Comparison of ENCODE assay signal across 12 cellular contexts in the genomic region with DNA sequence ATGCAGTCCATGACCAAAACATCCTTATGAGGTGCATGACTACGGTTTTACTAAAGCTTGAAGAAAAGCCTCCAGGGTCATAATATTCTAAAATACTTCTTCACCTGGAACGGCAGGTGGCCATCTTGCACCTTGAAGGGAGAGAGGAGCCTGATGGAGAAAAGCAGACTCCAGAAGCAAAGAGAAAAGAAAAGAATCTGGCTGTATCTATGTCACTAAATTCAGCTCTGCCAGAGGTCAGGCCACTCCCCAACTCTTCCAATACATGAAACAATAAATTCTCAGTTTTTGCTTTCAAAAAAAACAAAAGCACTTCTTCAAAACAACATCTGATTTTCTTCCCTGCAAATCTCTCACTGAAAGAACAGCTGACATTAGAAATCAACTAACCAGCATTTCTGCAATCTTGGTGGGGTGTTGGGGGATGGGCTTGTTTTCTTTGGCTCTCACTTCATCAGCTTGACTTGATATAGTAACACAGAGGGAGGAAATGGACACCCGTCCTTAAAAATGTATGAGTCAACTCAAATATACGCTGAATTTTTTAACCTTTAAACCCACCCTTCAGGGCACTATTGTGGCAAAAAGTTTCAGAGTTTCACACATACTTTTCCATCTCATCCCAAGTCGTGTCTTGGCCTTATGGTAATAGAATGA. TPM values are rescaled to one million over a fixed set of nuclear protein-coding genes. Genes with fewer than 3 reads are reported as not detected.
DNase-seq lines count a peak whose midpoint lies in the region; ATAC-seq, FAIRE-seq and TF ChIP-seq lines count a peak whose summit lies in the region.
"Had no signal": no experiment of that assay in that cellular context is flagged by ENCODE, and none has a peak within 500 bp of the region (broad histone marks: within the 10 kb centered on the region; RNA-seq: fewer than 3 reads in every experiment).

No MANE protein-coding gene starts in this region.

- H3K27me3 ChIP-seq in skeletal muscle satellite cell (ENCODE audit: control insufficient read depth, insufficient read depth, low read length): no peaks in the 10 kb centered on the region
- H3K27me3 ChIP-seq: neutrophil had no signal

- FAIRE-seq in H54 (lab: Jason Lieb, UNC): peak; percentile 96

- peaks cover 6% of the 10 kb centered on the region for H3K4me1 Mint-ChIP-seq in activated T-helper 17 cell treated with anti-CD3 and anti-CD28 coated beads, Interleukin-2, amount 50 U/mL, for 72 hours

- H3K4me3 ChIP-seq in skeletal muscle satellite cell (ENCODE audit: low read length) (peak overlapping the region; percentile 38), lower leg skin (ENCODE audit: low read depth, poor library complexity, severe bottlenecking) (no peak overlapping the region)

- H3K9ac ChIP-seq in skeletal muscle satellite cell (ENCODE audit: low read depth, low read length): peak overlapping the region; percentile 59

- peaks cover 10% of the 10 kb centered on the region for H3K36me3 Mint-ChIP-seq in activated T-helper 17 cell treated with anti-CD3 and anti-CD28 coated beads, Interleukin-2, amount 50 U/mL, for 72 hours (ENCODE audit: low read depth)

- no peak overlapping the region for H3K4me3 Mint-ChIP-seq in activated T-helper 17 cell treated with anti-CD3 and anti-CD28 coated beads, Interleukin-2, amount 50 U/mL, for 72 hours
- H3K4me3 Mint-ChIP-seq: activated CD4-positive, alpha-beta memory T cell treated with anti-CD3 and anti-CD28 coated beads, Interleukin-2, amount 10 ng/mL, durations not matched to agents 7 days and 5 days had no signal

- H3K9me3 Mint-ChIP-seq in activated T-helper 17 cell treated with anti-CD3 and anti-CD28 coated beads, Interleukin-2, amount 50 U/mL, for 72 hours: no peaks in the 10 kb centered on the region
- H3K9me3 Mint-ChIP-seq: activated CD4-positive, alpha-beta memory T cell treated with anti-CD3 and anti-CD28 coated beads, Interleukin-2, amount 10 ng/mL, durations not matched to agents 7 days and 5 days had no signal

- TF ChIP-seq CTCF in lower leg skin (IDR thresholded peaks at IDR 0.05): no peak

- H3K9me3 ChIP-seq in skeletal muscle satellite cell (replicated peaks; ENCODE audit: low read length): no peaks in the 10 kb centered on the region
- H3K9me3 ChIP-seq: neutrophil had no signal

- no peak for TF ChIP-seq POLR2A in H54 (IDR thresholded peaks at IDR 0.05; ENCODE audit: low read depth, low read length)
- no peak for TF ChIP-seq POLR2A in lower leg skin (IDR thresholded peaks at IDR 0.05)

- H3K27ac Mint-ChIP-seq in activated T-helper 17 cell treated with anti-CD3 and anti-CD28 coated beads, Interleukin-2, amount 50 U/mL, for 72 hours: no peak overlapping the region
- H3K27ac Mint-ChIP-seq: activated CD4-positive, alpha-beta memory T cell treated with anti-CD3 and anti-CD28 coated beads, Interleukin-2, amount 10 ng/mL, durations not matched to agents 7 days and 5 days had no signal

- peak; percentile 60 for ATAC-seq in SK-N-SH treated with all-trans-retinoic acid at 6 μM for 48 hours
- ATAC-seq in activated T-helper 17 cell treated with anti-CD3 and anti-CD28 coated beads, Interleukin-2, amount 50 U/mL, for 72 hours (replicated peaks): no peak

- H3K27me3 Mint-ChIP-seq in activated T-helper 17 cell treated with anti-CD3 and anti-CD28 coated beads, Interleukin-2, amount 50 U/mL, for 72 hours: no peaks in the 10 kb centered on the region
- H3K27me3 Mint-ChIP-seq: activated CD4-positive, alpha-beta memory T cell treated with anti-CD3 and anti-CD28 coated beads, Interleukin-2, amount 10 ng/mL, durations not matched to agents 7 days and 5 days had no signal

- WGBS in lower leg skin, 2 donors: 20 to 43% methylated on average over 5 of the region's 5 CpGs

- peaks cover 3% of the 10 kb centered on the region for H3K36me3 ChIP-seq in skeletal muscle satellite cell (ENCODE audit: insufficient read depth, low read length)
- H3K36me3 ChIP-seq: neutrophil had no signal

- DNase-seq in H54 (ENCODE audit: insufficient read length, low spot score) (peak; percentile 39), glomerular endothelial cell (ENCODE audit: extremely low read depth, low read depth, low spot score) (peak; percentile 68), lower leg skin (ENCODE audit: low spot score in 2 of 2) (no peak), NCI-H510A (lab: John Stamatoyannopoulos, UW) (no peak)
- DNase-seq in stimulated activated CD4-positive, alpha-beta T cell treated with anti-CD3 and anti-CD28 coated beads, Interleukin-1b, Interleukin-23, amount 100 ng/mL, for 48 hours: no peak
- DNase-seq: activated CD4-positive, alpha-beta memory T cell treated with anti-CD3 and anti-CD28 coated beads, Interleukin-2, amount 10 ng/mL, durations not matched to agents 7 days and 5 days; effector memory CD4-positive, alpha-beta T cell; NCI-H1930 had no signal

- peaks cover 20% of the 10 kb centered on the region for H3K4me1 ChIP-seq in skeletal muscle satellite cell (ENCODE audit: control insufficient read depth, insufficient read depth, low read length)

- intact Hi-C loops in lower leg skin (cut with DNase I; ENCODE audit: low total_unique reads): no loop called here

- peak overlapping the region; percentile 60 for H3K4me2 ChIP-seq in skeletal muscle satellite cell (ENCODE audit: low read length)

TF ChIP-seq in SK-N-SH treated with all-trans-retinoic acid at 6 μM for 48 hours, 23 proteins besides CTCF, POLR2A, EP300 and RAD21:
- TF ChIP-seq ISL1 (CRISPR knock-in tag; IDR thresholded peaks at IDR 0.05): peak; percentile 62
- TF ChIP-seq PPARA (CRISPR knock-in tag; IDR thresholded peaks at IDR 0.05; ENCODE audit: borderline replicate concordance): no peak
- TF ChIP-seq RARB (CRISPR knock-in tag; IDR thresholded peaks at IDR 0.05): no peak

RNA-seq across cellular contexts. Expression of gene HIBADH, which starts 21.6 kb away (rescaled TPM):
- total RNA-seq in glomerular endothelial cell (29.8 and 31.7 TPM in 2 replicates), lower leg skin (10 to 100 TPM; 19.6 to 35.0 (median 30.5) TPM)
- total RNA-seq in skeletal muscle satellite cell (2012; rRNA removed): 35.2 and 36.9 TPM in 2 replicates
- 10 to 100 TPM; 12.0 to 12.1 TPM for total RNA-seq in activated T-helper 17 cell treated with anti-CD3 and anti-CD28 coated beads, Interleukin-2, amount 50 U/mL, for 72 hours

Comparison
In these comparisons a context has a peak if more than half of its experiments do, and no peak if none do; other contexts are left out.
1. DNase-seq: peak in H54 (single experiment) and glomerular endothelial cell (single experiment); none in lower leg skin (0 of 2), NCI-H510A (single experiment) and stimulated activated CD4-positive, alpha-beta T cell treated with anti-CD3 and anti-CD28 coated beads, Interleukin-1b, Interleukin-23, amount 100 ng/mL, for 48 hours (single experiment).